ENCODE assay signal across 19 cellular contexts in the genomic region with DNA sequence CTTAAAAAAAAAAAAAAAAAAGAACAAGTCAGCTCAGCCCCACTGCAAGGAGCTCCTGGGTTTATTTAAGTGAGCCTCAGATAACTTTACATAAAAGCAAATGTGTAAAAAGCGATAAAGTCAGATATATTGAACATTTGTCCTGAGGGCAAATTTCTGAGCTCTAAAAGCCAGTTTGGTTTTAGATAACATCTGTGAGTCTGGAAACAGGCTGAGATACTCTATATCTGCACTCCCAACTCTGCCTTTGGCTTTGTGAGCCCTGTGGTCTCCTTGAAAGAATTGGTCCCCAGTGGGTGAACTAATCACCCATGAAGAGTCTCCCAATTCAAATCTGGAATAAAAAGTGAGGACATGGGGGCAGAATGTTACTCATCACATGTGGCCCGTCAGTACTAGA.
"Had no signal": no experiment of that assay in that cellular context is flagged by ENCODE, and none has a peak within 500 bp of the region (broad histone marks: within the 10 kb centered on the region; RNA-seq: fewer than 3 reads in every experiment).

No MANE protein-coding gene starts in this region.

- H3K27me3 ChIP-seq: ascending aorta, breast epithelium, sigmoid colon, upper lobe of right lung had no signal

- H3K4me1 Mint-ChIP-seq: stimulated activated memory B cell treated with anti-CD40 and anti-IgM and Interleukin-4, amounts not matched to agents 10 μg/mL and 1 μg/mL and 100 μg/mL, for 72 hours had no signal

- H3K36me3 Mint-ChIP-seq: activated CD8-positive, alpha-beta memory T cell treated with anti-CD3 and anti-CD28 coated beads, Interleukin-2, amount 10 ng/mL, durations not matched to agents 7 days and 5 days; stimulated activated memory B cell treated with anti-CD40 and anti-IgM and Interleukin-4, amounts not matched to agents 10 μg/mL and 1 μg/mL and 100 μg/mL, for 72 hours had no signal

- H3K4me3 Mint-ChIP-seq: activated CD4-positive, alpha-beta memory T cell treated with anti-CD3 and anti-CD28 coated beads, Interleukin-2, amount 10 ng/mL, durations not matched to agents 7 days and 5 days; activated CD8-positive, alpha-beta memory T cell treated with anti-CD3 and anti-CD28 coated beads, Interleukin-2, amount 10 ng/mL, durations not matched to agents 7 days and 5 days; activated naive CD4-positive, alpha-beta T cell treated with anti-CD3 and anti-CD28 coated beads for 36 hours; activated T-helper 17 cell treated with anti-CD3 and anti-CD28 coated beads, Interleukin-2, amount 50 U/mL, for 72 hours; dendritic cell treated with granulocyte-macrophage colony-stimulating factor and Interleukin-4, amounts not matched to agents 40 ng/mL and 50 ng/mL, for 4 days; nephron progenitor cell; stimulated activated memory B cell treated with anti-CD40 and anti-IgM and Interleukin-4, amounts not matched to agents 10 μg/mL and 1 μg/mL and 100 μg/mL, for 72 hours had no signal

- H3K9me3 Mint-ChIP-seq: activated CD4-positive, alpha-beta memory T cell treated with anti-CD3 and anti-CD28 coated beads, Interleukin-2, amount 10 ng/mL, durations not matched to agents 7 days and 5 days; dendritic cell treated with granulocyte-macrophage colony-stimulating factor and Interleukin-4, amounts not matched to agents 40 ng/mL and 50 ng/mL, for 4 days; nephron progenitor cell had no signal

- H3K27ac Mint-ChIP-seq: activated CD4-positive, alpha-beta memory T cell treated with anti-CD3 and anti-CD28 coated beads, Interleukin-2, amount 10 ng/mL, durations not matched to agents 7 days and 5 days; activated CD8-positive, alpha-beta memory T cell treated with anti-CD3 and anti-CD28 coated beads, Interleukin-2, amount 10 ng/mL, durations not matched to agents 7 days and 5 days; activated naive CD4-positive, alpha-beta T cell treated with anti-CD3 and anti-CD28 coated beads for 36 hours; activated T-helper 17 cell treated with anti-CD3 and anti-CD28 coated beads, Interleukin-2, amount 50 U/mL, for 72 hours; dendritic cell treated with granulocyte-macrophage colony-stimulating factor and Interleukin-4, amounts not matched to agents 40 ng/mL and 50 ng/mL, for 4 days; stimulated activated memory B cell treated with anti-CD40 and anti-IgM and Interleukin-4, amounts not matched to agents 10 μg/mL and 1 μg/mL and 100 μg/mL, for 72 hours had no signal

- H3K4me3 ChIP-seq: ascending aorta, breast epithelium, lower lobe of right lung, sigmoid colon, upper lobe of right lung had no signal

- H3K27me3 Mint-ChIP-seq: activated CD4-positive, alpha-beta memory T cell treated with anti-CD3 and anti-CD28 coated beads, Interleukin-2, amount 10 ng/mL, durations not matched to agents 7 days and 5 days; activated CD8-positive, alpha-beta memory T cell treated with anti-CD3 and anti-CD28 coated beads, Interleukin-2, amount 10 ng/mL, durations not matched to agents 7 days and 5 days; activated T-helper 17 cell treated with anti-CD3 and anti-CD28 coated beads, Interleukin-2, amount 50 U/mL, for 72 hours; dendritic cell treated with granulocyte-macrophage colony-stimulating factor and Interleukin-4, amounts not matched to agents 40 ng/mL and 50 ng/mL, for 4 days had no signal

- H3K27ac ChIP-seq: ascending aorta, breast epithelium, lower lobe of right lung, sigmoid colon, upper lobe of right lung had no signal

- DNase-seq: activated CD4-positive, alpha-beta memory T cell treated with anti-CD3 and anti-CD28 coated beads, Interleukin-2, amount 10 ng/mL, durations not matched to agents 7 days and 5 days; activated CD4-positive, alpha-beta T cell treated with anti-CD3 and anti-CD28 coated beads for 48 hours; activated CD4-positive, CD25-positive, alpha-beta regulatory T cell; activated CD8-positive, alpha-beta memory T cell treated with anti-CD3 and anti-CD28 coated beads, Interleukin-2, amount 10 ng/mL, durations not matched to agents 7 days and 5 days; activated naive CD4-positive, alpha-beta T cell treated with anti-CD3 and anti-CD28 coated beads for 36 hours; cerebellar nuclear complex; effector memory CD4-positive, alpha-beta T cell; left colon; lower lobe of right lung; nephron progenitor cell; sigmoid colon; stimulated activated CD4-positive, alpha-beta T cell treated with anti-CD3 and anti-CD28 coated beads, Interleukin-4, amount 100 ng/mL, for 4 hours; T-helper 2 cell; upper lobe of right lung had no signal

- ATAC-seq: activated CD8-positive, alpha-beta memory T cell treated with anti-CD3 and anti-CD28 coated beads, Interleukin-2, amount 10 ng/mL, durations not matched to agents 7 days and 5 days; activated T-helper 17 cell treated with anti-CD3 and anti-CD28 coated beads, Interleukin-2, amount 50 U/mL, for 72 hours; left colon; lower lobe of right lung; stimulated activated memory B cell treated with anti-CD40 and anti-IgM and Interleukin-4, amounts not matched to agents 10 μg/mL and 1 μg/mL and 100 μg/mL, for 72 hours; upper lobe of right lung had no signal
